Comparison of ENCODE assay signal across 6 cellular contexts in the genomic region with DNA sequence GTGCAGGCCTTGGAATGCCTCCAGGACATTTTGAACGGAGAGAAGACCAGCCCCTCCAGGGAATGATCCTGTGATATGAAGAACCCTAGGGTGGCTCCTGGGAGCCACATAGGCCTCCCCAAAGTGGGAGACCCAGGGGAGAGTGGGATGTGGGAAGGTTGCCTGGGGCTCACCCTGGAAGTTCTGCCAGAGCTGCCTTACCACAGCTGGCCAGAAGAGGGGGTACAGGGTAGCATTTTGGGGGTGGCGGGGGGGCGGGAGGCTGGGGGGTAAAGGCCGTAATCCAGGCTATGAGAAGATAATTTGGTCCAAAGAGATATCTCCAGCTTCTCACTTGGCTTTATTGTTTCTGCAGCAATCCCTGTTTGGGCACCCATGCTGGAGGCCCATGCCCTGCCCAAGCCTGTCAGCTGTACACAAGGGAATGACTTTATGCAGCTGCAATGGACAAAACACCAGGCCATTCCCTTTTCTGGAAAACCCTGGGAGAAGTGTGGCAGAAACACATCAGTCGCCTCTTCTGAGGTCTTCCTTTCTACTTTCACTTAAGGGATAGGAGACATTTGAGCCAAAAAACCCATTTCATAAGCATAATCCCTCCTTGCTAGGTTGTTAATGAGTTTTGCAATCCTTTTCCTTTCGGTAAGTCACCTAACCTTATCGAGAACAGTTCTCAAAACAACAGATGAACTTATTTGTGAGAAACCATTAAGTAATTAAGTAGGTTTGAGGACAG. TPM values are rescaled to one million over a fixed set of nuclear protein-coding genes. Genes with fewer than 3 reads are reported as not detected.
DNase-seq lines count a peak whose midpoint lies in the region; ATAC-seq and TF ChIP-seq lines count a peak whose summit lies in the region.

No MANE protein-coding gene starts in this region.

- no peak overlapping the region for H3K27ac ChIP-seq in RWPE1
- peak overlapping the region; percentile 86 for H3K27ac ChIP-seq in left ventricle myocardium inferior (replicated peaks)

- CTCF ChIA-PET in RWPE1 (lab: Yijun Ruan, JAX) = interaction anchor here (0.6 to 1.1 kb wide), 4 partner anchors 9 to 228 kb away, joined by 3 read pairs; no protein-coding TSS in a partner anchor

- peaks cover 54% of the 10 kb centered on the region for H3K4me1 ChIP-seq in left ventricle myocardium inferior

- ATAC-seq in HG03280 (IDR thresholded peaks at IDR 0.05; ENCODE audit: unreplicated experiment) (no peak), HG02623 (IDR thresholded peaks at IDR 0.05; ENCODE audit: unreplicated experiment) (no peak)

- POLR2A ChIA-PET in RWPE1 (lab: Yijun Ruan, JAX; ENCODE audit: low non-redundant PET) = no interaction called here

- H3K36me3 ChIP-seq in left ventricle myocardium inferior = peaks cover 50% of the 10 kb centered on the region

- DNase-seq in AG09309 (ENCODE audit: low read depth) = no peak
- no peak for DNase-seq in RWPE1 (ENCODE audit: low spot score)
- DNase-seq in left ventricle myocardium inferior = no peak
- DNase-seq in occipital lobe (lab: John Stamatoyannopoulos, UW) = no peak

- intact Hi-C loops in left ventricle myocardium inferior (cut with micrococcal nuclease) = no loop called here

- no peaks in the 10 kb centered on the region for H3K9me3 ChIP-seq in left ventricle myocardium inferior (replicated peaks)

- TF ChIP-seq CTCF in AG09309 (IDR thresholded peaks at IDR 0.05; ENCODE audit: control insufficient read depth, insufficient read depth, low read depth, low read length, missing control alignments) (peak; percentile 49), RWPE1 (conservative IDR thresholded peaks at IDR 0.05; ENCODE audit: low read depth) (peak; percentile 25; the same call in 1 of the 2 replicates), left ventricle myocardium inferior (IDR thresholded peaks at IDR 0.05; ENCODE audit: borderline replicate concordance) (peak; percentile 59)

- H3K4me3 ChIP-seq in AG09309 (ENCODE audit: control insufficient read depth, low read depth, low read length) (no peak overlapping the region), left ventricle myocardium inferior (peak overlapping the region; percentile 12)

- H3K27me3 ChIP-seq in left ventricle myocardium inferior (ENCODE audit: low read depth) = no peaks in the 10 kb centered on the region

RNA-seq across cellular contexts. Expression of a gene that starts 11.0 kb away (rescaled TPM):
- total RNA-seq in left ventricle myocardium inferior = 32.7 TPM
- total RNA-seq in occipital lobe = not detected

RNA-seq across cellular contexts. Expression of a gene that starts 15.4 kb away (rescaled TPM):
- 5.0 TPM for total RNA-seq in left ventricle myocardium inferior
- total RNA-seq in occipital lobe = 2.8 TPM

RNA-seq across cellular contexts. Expression of a gene that starts 51.3 kb away (rescaled TPM):
- 0.55 TPM for total RNA-seq in left ventricle myocardium inferior
- 0.16 TPM for total RNA-seq in occipital lobe

RNA-seq across cellular contexts. Expression of a gene that starts 51.5 kb away (rescaled TPM):
- 6.3 TPM for total RNA-seq in left ventricle myocardium inferior
- 9.2 TPM for total RNA-seq in occipital lobe

Comparison
In these comparisons a context has a peak if more than half of its experiments do, and no peak if none do; other contexts are left out.
1. RNA of a gene that starts 11.0 kb away (total RNA-seq): 32.7 TPM in left ventricle myocardium inferior (single experiment); not detected in occipital lobe (single experiment); every median in the first group is over 10 times any median in the second.
2. Peak in every context shown above with its lines, with median percentiles within 50 percentile points of each other: CTCF ChIP-seq.